11 cellular contexts compared by ENCODE assay signal in the genomic region with DNA sequence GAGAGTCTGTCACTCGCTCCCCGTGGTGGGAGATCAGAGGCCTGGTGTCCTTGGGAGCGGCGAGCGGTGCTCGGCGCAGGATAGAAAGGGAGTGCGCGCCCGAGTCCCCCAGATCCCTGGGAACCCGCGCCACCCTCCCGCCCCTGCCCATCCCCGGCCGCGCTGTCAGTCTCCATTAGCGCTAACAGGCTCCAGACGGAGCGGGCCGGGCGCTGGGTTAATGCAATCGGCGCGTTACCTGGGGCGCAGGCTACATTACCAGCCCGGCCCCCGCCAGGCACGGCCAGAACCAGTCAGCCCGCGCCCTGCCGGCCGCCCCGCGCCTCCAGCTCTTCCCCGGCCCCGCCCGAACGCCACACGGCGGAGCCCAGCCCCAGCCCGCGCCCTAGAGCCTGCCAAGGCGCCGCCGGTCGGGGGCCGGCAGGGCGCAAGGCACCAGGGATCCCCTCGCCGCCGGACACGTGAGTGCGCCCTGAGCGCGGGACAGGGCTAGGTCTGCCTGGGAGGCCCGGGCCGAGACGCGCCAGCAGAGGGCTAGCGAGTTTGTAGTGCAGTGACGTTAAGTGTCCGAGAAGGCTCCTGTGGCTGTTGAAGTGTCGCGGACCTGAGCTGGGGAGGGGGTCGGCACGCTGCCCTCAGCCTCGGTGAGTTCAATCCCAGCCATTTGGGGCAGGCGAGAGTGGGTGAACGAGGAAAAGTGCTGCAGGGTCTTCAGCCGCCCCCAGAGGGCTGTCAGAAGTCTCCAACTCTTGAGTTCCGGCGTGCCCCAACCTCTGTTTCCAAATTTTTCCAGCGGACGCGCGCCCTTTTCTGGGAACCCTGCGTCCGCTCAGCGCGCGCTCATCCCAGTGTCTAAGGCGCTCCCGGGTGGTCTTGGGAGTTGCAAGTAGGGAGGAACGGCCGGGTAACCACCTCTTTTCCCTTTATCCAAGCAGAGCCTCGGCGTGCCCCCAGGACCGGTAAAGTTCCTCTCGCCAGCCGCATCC. TPM values are rescaled to one million over a fixed set of nuclear protein-coding genes. Genes with fewer than 3 reads are reported as not detected.
A peak's percentile ranks its signal among the peaks of the same experiment; 100 is the strongest.
DNase-seq lines count a peak whose midpoint lies in the region; ATAC-seq and TF ChIP-seq lines count a peak whose summit lies in the region.
"Had no signal": no experiment of that assay in that cellular context is flagged by ENCODE, and none has a peak within 500 bp of the region (broad histone marks: within the 10 kb centered on the region; RNA-seq: fewer than 3 reads in every experiment).

SLC6A2 (plus strand) TSS at position 280 of the 986 bp plus-strand sequence. CDS start 707 bp downstream, outside the sequence.

- no peak within 1 kb of the TSS for H3K27ac ChIP-seq in Panc1 (ENCODE audit: low read length)

- ATAC-seq in Panc1 (peak; percentile 82), GM18861 (IDR thresholded peaks at IDR 0.05; ENCODE audit: unreplicated experiment) (no peak)
- ATAC-seq: stimulated activated effector memory CD8-positive, alpha-beta T cell treated with anti-CD3 and anti-CD28 coated beads, Interleukin-12 subunit alpha, Interleukin-12 subunit beta, amount 100 ng/mL, for 72 hours had no signal

- H3K36me3 ChIP-seq in Panc1 (ENCODE audit: control insufficient read depth, insufficient read depth, low read length): no peaks in the 10 kb centered on the region

- TF ChIP-seq CTCF in Panc1 (IDR thresholded peaks at IDR 0.05) (peak; percentile 25; the same call in 1 of the 2 replicates), foreskin fibroblast (IDR thresholded peaks at IDR 0.05; ENCODE audit: low read depth, low read length) (peak; percentile 11)

- in situ Hi-C loops in Panc1 (cut with HindIII; ENCODE audit: low pct_unique_long_range_greater_than_20kb, low sequenced_read_pairs): no loop called here

- intact Hi-C loops in Panc1 (cut with micrococcal nuclease; ENCODE audit: unreplicated experiment): no loop called here

- no TSS peak for BruUV-seq in Panc1 (replicated peaks; lab: Mats Ljungman, UMichigan)

- H3K27me3 ChIP-seq in Panc1 (ENCODE audit: control insufficient read depth, insufficient read depth, low read length): peaks cover 6% of the 10 kb centered on the region; the same call in 1 of the 2 replicates

- DNase-seq in AG08396 (ENCODE audit: low spot score) (peak; percentile 38), Panc1 (ENCODE audit: low read depth, low spot score) (no peak), foreskin fibroblast (peak in 1 of 2 donors; percentile 9), mesenteric fat pad (ENCODE audit: low spot score) (peak; percentile 88), DMS79 treated with DMSO at 0.1 percent for 48 hours (lab: John Stamatoyannopoulos, UW) (no peak), NCI-H446 (lab: John Stamatoyannopoulos, UW) (no peak), dedifferentiated amniotic fluid mesenchymal stem cell (ENCODE audit: extremely low spot score) (no peak)
- DNase-seq: activated CD4-positive, alpha-beta T cell treated with anti-CD3 and anti-CD28 coated beads, Interleukin-2, amount 50 U/mL, for 1 hour; NCI-H1417 treated with DMSO at 0.1 percent for 48 hours had no signal

- POLR2A ChIA-PET in Panc1 (lab: Charles Lee): no interaction called here

- H3K4me3 ChIP-seq in Panc1 (ENCODE audit: low read depth in 2 of 2, low read length in 2 of 2) (peak within 1 kb of the TSS in 1 of 2 experiments; percentile 15; a peak in 2 of 4 replicates), foreskin fibroblast (ENCODE audit: low read depth in 1 of 2, low read length in 2 of 2) (peak within 1 kb of the TSS in 1 of 2 donors; percentile 24)

- no peaks in the 10 kb centered on the region for H3K4me1 ChIP-seq in Panc1 (ENCODE audit: control insufficient read depth, insufficient read depth, low read length)

- CTCF ChIA-PET in Panc1 (lab: Charles Lee): no interaction called here

- no peaks in the 10 kb centered on the region for H3K9me3 ChIP-seq in Panc1 (ENCODE audit: control insufficient read depth, insufficient read depth, low read depth, low read length)

RNA-seq across cellular contexts. Expression of gene SLC6A2, which starts in this region (rescaled TPM):
- 0.10 TPM for total RNA-seq in Panc1 (2021; ENCODE audit: unreplicated experiment)
- polyA plus RNA-seq in Panc1 (2012; ENCODE audit: insufficient read length): not detected
- 0.64 TPM for total RNA-seq in mesenteric fat pad

Comparison
In these comparisons a context has a peak if more than half of its experiments do, and no peak if none do; other contexts are left out.
1. Peak in ATAC-seq in Panc1; RNA of the gene not detected or under 1 TPM.
2. Peak in DNase-seq in mesenteric fat pad; RNA of the gene not detected or under 1 TPM.